1 cellular context compared by ENCODE assay signal in genomic region chr2:137659616-137660015, GRCh38.
TF ChIP-seq lines count a peak whose summit lies in the region.

No MANE protein-coding gene starts in this region.

TF ChIP-seq in GM23338, 12 proteins besides CTCF, POLR2A, EP300 and RAD21 (continued from another document):
- TF ChIP-seq, protein P1, sequence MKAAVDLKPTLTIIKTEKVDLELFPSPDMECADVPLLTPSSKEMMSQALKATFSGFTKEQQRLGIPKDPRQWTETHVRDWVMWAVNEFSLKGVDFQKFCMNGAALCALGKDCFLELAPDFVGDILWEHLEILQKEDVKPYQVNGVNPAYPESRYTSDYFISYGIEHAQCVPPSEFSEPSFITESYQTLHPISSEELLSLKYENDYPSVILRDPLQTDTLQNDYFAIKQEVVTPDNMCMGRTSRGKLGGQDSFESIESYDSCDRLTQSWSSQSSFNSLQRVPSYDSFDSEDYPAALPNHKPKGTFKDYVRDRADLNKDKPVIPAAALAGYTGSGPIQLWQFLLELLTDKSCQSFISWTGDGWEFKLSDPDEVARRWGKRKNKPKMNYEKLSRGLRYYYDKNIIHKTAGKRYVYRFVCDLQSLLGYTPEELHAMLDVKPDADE (IDR thresholded peaks at IDR 0.05): no peak
- TF ChIP-seq EZH2phosphoT487 (IDR thresholded peaks at IDR 0.05; ENCODE audit: unreplicated experiment): no peak
- TF ChIP-seq CREB1 (CRISPR knock-in tag; IDR thresholded peaks at IDR 0.05; ENCODE audit: low read depth): no peak
- no peak for TF ChIP-seq NANOG (IDR thresholded peaks at IDR 0.05; ENCODE audit: borderline replicate concordance)
- TF ChIP-seq REST (IDR thresholded peaks at IDR 0.05; ENCODE audit: unreplicated experiment): no peak
- no peak for TF ChIP-seq STAT1 (IDR thresholded peaks at IDR 0.05; ENCODE audit: unreplicated experiment)
